Comparison of ENCODE assay signal across 1 cellular context in the genomic region with DNA sequence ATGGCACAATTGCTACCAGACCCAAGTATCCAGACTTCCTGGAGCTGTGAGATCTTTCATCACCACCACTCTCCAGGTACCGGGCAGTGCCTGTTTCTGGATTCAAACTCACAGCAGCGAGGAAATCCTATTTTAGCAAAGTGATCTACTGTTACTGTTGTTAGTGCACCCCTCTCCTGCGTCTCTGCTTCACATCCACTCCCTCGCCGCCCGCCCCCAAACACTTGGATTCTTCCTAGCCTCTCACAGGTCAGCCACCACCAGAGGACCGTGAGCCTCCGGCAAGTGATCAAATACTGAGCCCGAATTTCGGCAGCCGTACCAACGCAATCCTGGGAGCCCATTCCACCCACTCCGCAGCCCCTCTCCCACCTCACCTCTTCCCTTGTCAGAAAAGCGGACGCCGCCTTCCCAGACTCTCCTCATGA.
TF ChIP-seq lines count a peak whose summit lies in the region.

No MANE protein-coding gene starts in this region.

TF ChIP-seq in HEK293, 187 proteins besides CTCF, POLR2A, EP300 and RAD21 (continued from another document):
- TF ChIP-seq ZBTB20 (tag by site-specific recombination; IDR thresholded peaks at IDR 0.05) (peak; percentile 86), ZNF2 (tag by site-specific recombination; IDR thresholded peaks at IDR 0.05) (0 out of 2 replicates have a peak, but pooled peaks have one; percentile 12)
